In the genomic region with DNA sequence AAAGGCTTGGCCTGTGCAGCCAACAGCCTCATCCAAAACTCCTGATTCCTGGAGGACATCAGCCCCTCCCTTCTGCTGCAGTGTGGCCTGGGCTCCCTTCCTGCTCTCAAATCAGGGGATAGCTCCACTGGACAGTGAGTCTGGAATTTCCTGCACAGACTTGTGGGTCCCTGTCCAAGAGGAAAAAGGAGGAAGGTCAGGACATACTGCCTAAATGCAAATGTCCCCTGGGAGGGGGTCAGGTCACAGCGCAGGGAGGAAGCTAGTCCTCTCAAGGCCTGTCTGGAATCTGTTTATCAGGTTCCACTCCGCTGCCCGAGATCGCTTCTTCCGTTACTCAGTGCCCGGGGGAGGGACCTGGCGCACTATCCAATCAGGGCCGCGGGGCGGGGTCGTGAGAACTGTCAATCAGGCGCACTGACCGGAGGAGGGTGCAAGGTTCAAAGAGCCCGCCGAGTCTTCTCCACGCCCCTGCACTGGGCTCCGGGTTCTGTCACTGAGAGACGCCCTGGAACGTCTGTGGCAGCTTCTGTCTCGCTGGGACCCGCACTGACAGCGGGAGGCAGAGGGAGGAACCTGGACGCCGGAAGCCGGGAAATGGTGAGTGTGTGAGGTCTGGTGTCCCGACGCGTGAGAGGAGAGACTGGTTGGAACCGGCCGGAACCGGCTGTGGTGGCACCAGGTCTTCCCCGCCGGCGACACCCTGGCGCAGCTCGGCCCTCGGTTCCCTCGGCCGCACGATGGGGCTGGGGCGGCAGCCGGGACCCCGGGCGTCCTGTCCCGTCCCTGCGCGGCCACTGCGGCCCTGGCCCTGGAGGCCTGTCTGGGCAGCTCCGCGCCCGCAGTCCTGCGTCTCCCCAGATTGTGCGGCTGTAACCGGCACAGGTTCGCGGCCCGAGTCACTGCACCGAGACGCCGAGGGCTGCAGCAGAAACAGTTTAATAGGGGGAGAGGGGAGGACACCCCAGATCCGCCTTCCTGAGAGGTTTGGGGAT, we compare ENCODE assay signal across 1 cellular context.
TF ChIP-seq lines count a peak whose summit lies in the region.

A gene (plus strand): TSS at position 404 of the 995 bp plus-strand sequence. CDS start 194 bp downstream, at position 598.

TF ChIP-seq in K562, 482 proteins besides CTCF, POLR2A, EP300 and RAD21 (continued from another document and continues in another):
- TF ChIP-seq, protein P1, sequence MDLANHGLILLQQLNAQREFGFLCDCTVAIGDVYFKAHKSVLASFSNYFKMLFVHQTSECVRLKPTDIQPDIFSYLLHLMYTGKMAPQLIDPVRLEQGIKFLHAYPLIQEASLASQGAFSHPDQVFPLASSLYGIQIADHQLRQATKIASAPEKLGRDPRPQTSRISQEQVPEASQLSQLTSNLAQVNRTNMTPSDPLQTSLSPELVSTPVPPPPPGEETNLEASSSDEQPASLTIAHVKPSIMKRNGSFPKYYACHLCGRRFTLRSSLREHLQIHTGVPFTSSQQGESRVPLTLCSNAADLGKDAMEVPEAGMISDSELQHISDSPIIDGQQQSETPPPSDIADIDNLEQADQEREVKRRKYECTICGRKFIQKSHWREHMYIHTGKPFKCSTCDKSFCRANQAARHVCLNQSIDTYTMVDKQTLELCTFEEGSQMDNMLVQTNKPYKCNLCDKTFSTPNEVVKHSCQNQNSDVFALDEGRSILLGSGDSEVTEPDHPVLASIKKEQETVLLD (IDR thresholded peaks at IDR 0.05), result no peak
- TF ChIP-seq ZNF695 (CRISPR knock-in tag; IDR thresholded peaks at IDR 0.05), result no peak
- no peak for TF ChIP-seq ZFP30 (CRISPR knock-in tag; IDR thresholded peaks at IDR 0.05; ENCODE audit: borderline replicate concordance)
- TF ChIP-seq FUS (optimal IDR thresholded peaks at IDR 0.05; ENCODE audit: low read depth, low read length), result no peak
- TF ChIP-seq, protein P2, sequence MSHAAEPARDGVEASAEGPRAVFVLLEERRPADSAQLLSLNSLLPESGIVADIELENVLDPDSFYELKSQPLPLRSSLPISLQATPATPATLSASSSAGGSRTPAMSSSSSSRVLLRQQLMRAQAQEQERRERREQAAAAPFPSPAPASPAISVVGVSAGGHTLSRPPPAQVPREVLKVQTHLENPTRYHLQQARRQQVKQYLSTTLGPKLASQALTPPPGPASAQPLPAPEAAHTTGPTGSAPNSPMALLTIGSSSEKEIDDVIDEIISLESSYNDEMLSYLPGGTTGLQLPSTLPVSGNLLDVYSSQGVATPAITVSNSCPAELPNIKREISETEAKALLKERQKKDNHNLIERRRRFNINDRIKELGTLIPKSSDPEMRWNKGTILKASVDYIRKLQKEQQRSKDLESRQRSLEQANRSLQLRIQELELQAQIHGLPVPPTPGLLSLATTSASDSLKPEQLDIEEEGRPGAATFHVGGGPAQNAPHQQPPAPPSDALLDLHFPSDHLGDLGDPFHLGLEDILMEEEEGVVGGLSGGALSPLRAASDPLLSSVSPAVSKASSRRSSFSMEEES (CRISPR knock-in tag; IDR thresholded peaks at IDR 0.05), result no peak
- no peak for TF ChIP-seq PRPF4 (IDR thresholded peaks at IDR 0.05; ENCODE audit: insufficient read depth, low read depth, low read length, poor library complexity, severe bottlenecking)
- TF ChIP-seq, protein P3, sequence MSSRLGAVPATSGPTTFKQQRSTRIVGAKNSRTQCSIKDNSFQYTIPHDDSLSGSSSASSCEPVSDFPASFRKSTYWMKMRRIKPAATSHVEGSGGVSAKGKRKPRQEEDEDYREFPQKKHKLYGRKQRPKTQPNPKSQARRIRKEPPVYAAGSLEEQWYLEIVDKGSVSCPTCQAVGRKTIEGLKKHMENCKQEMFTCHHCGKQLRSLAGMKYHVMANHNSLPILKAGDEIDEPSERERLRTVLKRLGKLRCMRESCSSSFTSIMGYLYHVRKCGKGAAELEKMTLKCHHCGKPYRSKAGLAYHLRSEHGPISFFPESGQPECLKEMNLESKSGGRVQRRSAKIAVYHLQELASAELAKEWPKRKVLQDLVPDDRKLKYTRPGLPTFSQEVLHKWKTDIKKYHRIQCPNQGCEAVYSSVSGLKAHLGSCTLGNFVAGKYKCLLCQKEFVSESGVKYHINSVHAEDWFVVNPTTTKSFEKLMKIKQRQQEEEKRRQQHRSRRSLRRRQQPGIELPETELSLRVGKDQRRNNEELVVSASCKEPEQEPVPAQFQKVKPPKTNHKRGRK (tag; IDR thresholded peaks at IDR 0.05), result no peak
- TF ChIP-seq, protein P4, sequence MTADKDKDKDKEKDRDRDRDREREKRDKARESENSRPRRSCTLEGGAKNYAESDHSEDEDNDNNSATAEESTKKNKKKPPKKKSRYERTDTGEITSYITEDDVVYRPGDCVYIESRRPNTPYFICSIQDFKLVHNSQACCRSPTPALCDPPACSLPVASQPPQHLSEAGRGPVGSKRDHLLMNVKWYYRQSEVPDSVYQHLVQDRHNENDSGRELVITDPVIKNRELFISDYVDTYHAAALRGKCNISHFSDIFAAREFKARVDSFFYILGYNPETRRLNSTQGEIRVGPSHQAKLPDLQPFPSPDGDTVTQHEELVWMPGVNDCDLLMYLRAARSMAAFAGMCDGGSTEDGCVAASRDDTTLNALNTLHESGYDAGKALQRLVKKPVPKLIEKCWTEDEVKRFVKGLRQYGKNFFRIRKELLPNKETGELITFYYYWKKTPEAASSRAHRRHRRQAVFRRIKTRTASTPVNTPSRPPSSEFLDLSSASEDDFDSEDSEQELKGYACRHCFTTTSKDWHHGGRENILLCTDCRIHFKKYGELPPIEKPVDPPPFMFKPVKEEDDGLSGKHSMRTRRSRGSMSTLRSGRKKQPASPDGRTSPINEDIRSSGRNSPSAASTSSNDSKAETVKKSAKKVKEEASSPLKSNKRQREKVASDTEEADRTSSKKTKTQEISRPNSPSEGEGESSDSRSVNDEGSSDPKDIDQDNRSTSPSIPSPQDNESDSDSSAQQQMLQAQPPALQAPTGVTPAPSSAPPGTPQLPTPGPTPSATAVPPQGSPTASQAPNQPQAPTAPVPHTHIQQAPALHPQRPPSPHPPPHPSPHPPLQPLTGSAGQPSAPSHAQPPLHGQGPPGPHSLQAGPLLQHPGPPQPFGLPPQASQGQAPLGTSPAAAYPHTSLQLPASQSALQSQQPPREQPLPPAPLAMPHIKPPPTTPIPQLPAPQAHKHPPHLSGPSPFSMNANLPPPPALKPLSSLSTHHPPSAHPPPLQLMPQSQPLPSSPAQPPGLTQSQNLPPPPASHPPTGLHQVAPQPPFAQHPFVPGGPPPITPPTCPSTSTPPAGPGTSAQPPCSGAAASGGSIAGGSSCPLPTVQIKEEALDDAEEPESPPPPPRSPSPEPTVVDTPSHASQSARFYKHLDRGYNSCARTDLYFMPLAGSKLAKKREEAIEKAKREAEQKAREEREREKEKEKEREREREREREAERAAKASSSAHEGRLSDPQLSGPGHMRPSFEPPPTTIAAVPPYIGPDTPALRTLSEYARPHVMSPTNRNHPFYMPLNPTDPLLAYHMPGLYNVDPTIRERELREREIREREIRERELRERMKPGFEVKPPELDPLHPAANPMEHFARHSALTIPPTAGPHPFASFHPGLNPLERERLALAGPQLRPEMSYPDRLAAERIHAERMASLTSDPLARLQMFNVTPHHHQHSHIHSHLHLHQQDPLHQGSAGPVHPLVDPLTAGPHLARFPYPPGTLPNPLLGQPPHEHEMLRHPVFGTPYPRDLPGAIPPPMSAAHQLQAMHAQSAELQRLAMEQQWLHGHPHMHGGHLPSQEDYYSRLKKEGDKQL (CRISPR knock-in tag; IDR thresholded peaks at IDR 0.05; ENCODE audit: borderline replicate concordance), result no peak
- no peak for TF ChIP-seq CSDE1 (IDR thresholded peaks at IDR 0.05)
- TF ChIP-seq, protein P5, sequence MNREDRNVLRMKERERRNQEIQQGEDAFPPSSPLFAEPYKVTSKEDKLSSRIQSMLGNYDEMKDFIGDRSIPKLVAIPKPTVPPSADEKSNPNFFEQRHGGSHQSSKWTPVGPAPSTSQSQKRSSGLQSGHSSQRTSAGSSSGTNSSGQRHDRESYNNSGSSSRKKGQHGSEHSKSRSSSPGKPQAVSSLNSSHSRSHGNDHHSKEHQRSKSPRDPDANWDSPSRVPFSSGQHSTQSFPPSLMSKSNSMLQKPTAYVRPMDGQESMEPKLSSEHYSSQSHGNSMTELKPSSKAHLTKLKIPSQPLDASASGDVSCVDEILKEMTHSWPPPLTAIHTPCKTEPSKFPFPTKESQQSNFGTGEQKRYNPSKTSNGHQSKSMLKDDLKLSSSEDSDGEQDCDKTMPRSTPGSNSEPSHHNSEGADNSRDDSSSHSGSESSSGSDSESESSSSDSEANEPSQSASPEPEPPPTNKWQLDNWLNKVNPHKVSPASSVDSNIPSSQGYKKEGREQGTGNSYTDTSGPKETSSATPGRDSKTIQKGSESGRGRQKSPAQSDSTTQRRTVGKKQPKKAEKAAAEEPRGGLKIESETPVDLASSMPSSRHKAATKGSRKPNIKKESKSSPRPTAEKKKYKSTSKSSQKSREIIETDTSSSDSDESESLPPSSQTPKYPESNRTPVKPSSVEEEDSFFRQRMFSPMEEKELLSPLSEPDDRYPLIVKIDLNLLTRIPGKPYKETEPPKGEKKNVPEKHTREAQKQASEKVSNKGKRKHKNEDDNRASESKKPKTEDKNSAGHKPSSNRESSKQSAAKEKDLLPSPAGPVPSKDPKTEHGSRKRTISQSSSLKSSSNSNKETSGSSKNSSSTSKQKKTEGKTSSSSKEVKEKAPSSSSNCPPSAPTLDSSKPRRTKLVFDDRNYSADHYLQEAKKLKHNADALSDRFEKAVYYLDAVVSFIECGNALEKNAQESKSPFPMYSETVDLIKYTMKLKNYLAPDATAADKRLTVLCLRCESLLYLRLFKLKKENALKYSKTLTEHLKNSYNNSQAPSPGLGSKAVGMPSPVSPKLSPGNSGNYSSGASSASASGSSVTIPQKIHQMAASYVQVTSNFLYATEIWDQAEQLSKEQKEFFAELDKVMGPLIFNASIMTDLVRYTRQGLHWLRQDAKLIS (CRISPR knock-in tag; IDR thresholded peaks at IDR 0.05), result peak; percentile 60; the same call in 1 of the 2 replicates
- no peak for TF ChIP-seq CEBPG (CRISPR knock-in tag; IDR thresholded peaks at IDR 0.05)
- no peak for TF ChIP-seq CEBPG (tag; conservative IDR thresholded peaks at IDR 0.05 in 1 of 2, IDR thresholded peaks at IDR 0.05 in 1 of 2)
- no peak for TF ChIP-seq ZNF41 (CRISPR knock-in tag; conservative IDR thresholded peaks at IDR 0.05)
- TF ChIP-seq, protein P6, sequence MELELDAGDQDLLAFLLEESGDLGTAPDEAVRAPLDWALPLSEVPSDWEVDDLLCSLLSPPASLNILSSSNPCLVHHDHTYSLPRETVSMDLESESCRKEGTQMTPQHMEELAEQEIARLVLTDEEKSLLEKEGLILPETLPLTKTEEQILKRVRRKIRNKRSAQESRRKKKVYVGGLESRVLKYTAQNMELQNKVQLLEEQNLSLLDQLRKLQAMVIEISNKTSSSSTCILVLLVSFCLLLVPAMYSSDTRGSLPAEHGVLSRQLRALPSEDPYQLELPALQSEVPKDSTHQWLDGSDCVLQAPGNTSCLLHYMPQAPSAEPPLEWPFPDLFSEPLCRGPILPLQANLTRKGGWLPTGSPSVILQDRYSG (tag; conservative IDR thresholded peaks at IDR 0.05; ENCODE audit: low read depth), result no peak
- TF ChIP-seq WHSC1 (IDR thresholded peaks at IDR 0.05; ENCODE audit: low read length), result no peak
- TF ChIP-seq ZNF830 (CRISPR knock-in tag; IDR thresholded peaks at IDR 0.05), result no peak
- no peak for TF ChIP-seq ETS2 (tag; IDR thresholded peaks at IDR 0.05; ENCODE audit: borderline replicate concordance, poor library complexity, severe bottlenecking)
- TF ChIP-seq, protein P7, sequence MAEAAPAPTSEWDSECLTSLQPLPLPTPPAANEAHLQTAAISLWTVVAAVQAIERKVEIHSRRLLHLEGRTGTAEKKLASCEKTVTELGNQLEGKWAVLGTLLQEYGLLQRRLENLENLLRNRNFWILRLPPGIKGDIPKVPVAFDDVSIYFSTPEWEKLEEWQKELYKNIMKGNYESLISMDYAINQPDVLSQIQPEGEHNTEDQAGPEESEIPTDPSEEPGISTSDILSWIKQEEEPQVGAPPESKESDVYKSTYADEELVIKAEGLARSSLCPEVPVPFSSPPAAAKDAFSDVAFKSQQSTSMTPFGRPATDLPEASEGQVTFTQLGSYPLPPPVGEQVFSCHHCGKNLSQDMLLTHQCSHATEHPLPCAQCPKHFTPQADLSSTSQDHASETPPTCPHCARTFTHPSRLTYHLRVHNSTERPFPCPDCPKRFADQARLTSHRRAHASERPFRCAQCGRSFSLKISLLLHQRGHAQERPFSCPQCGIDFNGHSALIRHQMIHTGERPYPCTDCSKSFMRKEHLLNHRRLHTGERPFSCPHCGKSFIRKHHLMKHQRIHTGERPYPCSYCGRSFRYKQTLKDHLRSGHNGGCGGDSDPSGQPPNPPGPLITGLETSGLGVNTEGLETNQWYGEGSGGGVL (CRISPR knock-in tag; IDR thresholded peaks at IDR 0.05), result no peak
- TF ChIP-seq, protein P8, sequence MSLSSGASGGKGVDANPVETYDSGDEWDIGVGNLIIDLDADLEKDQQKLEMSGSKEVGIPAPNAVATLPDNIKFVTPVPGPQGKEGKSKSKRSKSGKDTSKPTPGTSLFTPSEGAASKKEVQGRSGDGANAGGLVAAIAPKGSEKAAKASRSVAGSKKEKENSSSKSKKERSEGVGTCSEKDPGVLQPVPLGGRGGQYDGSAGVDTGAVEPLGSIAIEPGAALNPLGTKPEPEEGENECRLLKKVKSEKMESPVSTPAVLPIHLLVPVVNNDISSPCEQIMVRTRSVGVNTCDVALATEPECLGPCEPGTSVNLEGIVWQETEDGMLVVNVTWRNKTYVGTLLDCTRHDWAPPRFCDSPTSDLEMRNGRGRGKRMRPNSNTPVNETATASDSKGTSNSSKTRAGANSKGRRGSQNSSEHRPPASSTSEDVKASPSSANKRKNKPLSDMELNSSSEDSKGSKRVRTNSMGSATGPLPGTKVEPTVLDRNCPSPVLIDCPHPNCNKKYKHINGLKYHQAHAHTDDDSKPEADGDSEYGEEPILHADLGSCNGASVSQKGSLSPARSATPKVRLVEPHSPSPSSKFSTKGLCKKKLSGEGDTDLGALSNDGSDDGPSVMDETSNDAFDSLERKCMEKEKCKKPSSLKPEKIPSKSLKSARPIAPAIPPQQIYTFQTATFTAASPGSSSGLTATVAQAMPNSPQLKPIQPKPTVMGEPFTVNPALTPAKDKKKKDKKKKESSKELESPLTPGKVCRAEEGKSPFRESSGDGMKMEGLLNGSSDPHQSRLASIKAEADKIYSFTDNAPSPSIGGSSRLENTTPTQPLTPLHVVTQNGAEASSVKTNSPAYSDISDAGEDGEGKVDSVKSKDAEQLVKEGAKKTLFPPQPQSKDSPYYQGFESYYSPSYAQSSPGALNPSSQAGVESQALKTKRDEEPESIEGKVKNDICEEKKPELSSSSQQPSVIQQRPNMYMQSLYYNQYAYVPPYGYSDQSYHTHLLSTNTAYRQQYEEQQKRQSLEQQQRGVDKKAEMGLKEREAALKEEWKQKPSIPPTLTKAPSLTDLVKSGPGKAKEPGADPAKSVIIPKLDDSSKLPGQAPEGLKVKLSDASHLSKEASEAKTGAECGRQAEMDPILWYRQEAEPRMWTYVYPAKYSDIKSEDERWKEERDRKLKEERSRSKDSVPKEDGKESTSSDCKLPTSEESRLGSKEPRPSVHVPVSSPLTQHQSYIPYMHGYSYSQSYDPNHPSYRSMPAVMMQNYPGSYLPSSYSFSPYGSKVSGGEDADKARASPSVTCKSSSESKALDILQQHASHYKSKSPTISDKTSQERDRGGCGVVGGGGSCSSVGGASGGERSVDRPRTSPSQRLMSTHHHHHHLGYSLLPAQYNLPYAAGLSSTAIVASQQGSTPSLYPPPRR (CRISPR knock-in tag; IDR thresholded peaks at IDR 0.05; ENCODE audit: borderline replicate concordance), result no peak
- TF ChIP-seq, protein P9, sequence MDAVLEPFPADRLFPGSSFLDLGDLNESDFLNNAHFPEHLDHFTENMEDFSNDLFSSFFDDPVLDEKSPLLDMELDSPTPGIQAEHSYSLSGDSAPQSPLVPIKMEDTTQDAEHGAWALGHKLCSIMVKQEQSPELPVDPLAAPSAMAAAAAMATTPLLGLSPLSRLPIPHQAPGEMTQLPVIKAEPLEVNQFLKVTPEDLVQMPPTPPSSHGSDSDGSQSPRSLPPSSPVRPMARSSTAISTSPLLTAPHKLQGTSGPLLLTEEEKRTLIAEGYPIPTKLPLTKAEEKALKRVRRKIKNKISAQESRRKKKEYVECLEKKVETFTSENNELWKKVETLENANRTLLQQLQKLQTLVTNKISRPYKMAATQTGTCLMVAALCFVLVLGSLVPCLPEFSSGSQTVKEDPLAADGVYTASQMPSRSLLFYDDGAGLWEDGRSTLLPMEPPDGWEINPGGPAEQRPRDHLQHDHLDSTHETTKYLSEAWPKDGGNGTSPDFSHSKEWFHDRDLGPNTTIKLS (IDR thresholded peaks at IDR 0.05; ENCODE audit: borderline replicate concordance, low read depth), result peak; percentile 76; the same call in 1 of the 2 replicates
- no peak for TF ChIP-seq KLF10 (CRISPR knock-in tag; IDR thresholded peaks at IDR 0.05)
